In the genomic region with DNA sequence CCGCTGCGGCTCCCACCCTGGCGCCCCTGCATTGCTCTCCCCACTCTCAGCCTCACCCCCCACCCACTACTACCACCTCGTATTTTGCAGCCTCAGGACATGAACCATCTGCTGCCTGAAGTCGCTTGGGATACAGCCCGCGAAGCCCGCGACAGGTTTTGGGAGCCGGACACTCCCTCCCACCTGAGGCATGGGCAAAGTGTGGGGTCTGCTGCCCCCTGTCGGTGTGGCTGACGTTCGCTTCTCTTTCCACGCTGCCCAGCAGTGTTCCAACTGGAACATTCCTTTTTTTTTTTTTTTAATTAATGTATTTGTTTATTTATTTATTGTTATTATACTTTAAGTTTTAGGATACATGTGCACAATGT, we compare ENCODE assay signal across 14 cellular contexts.
DNase-seq lines count a peak whose midpoint lies in the region; ATAC-seq and TF ChIP-seq lines count a peak whose summit lies in the region.
"Had no signal": no experiment of that assay in that cellular context is flagged by ENCODE, and none has a peak within 500 bp of the region (broad histone marks: within the 10 kb centered on the region; RNA-seq: fewer than 3 reads in every experiment).

No MANE protein-coding gene starts in this region.

- H3K4me2 ChIP-seq in parathyroid adenoma (ENCODE audit: low read length): peak overlapping the region; percentile 70
- H3K4me2 ChIP-seq: PC-9 had no signal

- no peaks in the 10 kb centered on the region for H3K4me1 ChIP-seq in HUES48 (ENCODE audit: control insufficient read depth, insufficient read depth, low read length)
- H3K4me1 ChIP-seq in parathyroid adenoma: no peaks in the 10 kb centered on the region

- H3K27ac ChIP-seq in HUES48 (ENCODE audit: low read depth, low read length): no peak overlapping the region
- no peak overlapping the region for H3K27ac ChIP-seq in parathyroid adenoma
- H3K27ac ChIP-seq: PC-9 had no signal

- H3K79me2 ChIP-seq in parathyroid adenoma: no peaks in the 10 kb centered on the region

- H3K27me3 ChIP-seq in HUES48 (ENCODE audit: control insufficient read depth, insufficient read depth, low read length) (peaks cover 26% of the 10 kb centered on the region), parathyroid adenoma (ENCODE audit: control insufficient read depth, insufficient read depth, low read length) (no peaks in the 10 kb centered on the region)

- H3K9ac ChIP-seq in HUES48 (ENCODE audit: low read depth, low read length): no peak overlapping the region
- H3K9ac ChIP-seq in parathyroid adenoma: no peak overlapping the region

- H2AFZ ChIP-seq in parathyroid adenoma: no peak overlapping the region
- H2AFZ ChIP-seq: PC-9 had no signal

- H3K36me3 ChIP-seq in HUES48 (ENCODE audit: control insufficient read depth, insufficient read depth, low read length) (no peaks in the 10 kb centered on the region), parathyroid adenoma (ENCODE audit: control insufficient read depth, insufficient read depth, low read length) (no peaks in the 10 kb centered on the region)

- H3K4me3 ChIP-seq in HUES48 (ENCODE audit: low read depth, low read length) (peak overlapping the region; percentile 63), iPS-18c (ENCODE audit: insufficient read depth, low read depth, low read length) (peak overlapping the region; percentile 42; the same call in 1 of the 2 replicates), parathyroid adenoma (ENCODE audit: low read depth, low read length) (peak overlapping the region; percentile 25)
- H3K4me3 ChIP-seq: PC-9 had no signal

- DNase-seq in astrocyte of the hippocampus (ENCODE audit: low read depth, low spot score) (peak; percentile 14), AML-193 (lab: John Stamatoyannopoulos, UW) (no peak), medulla oblongata (ENCODE audit: extremely low spot score) (no peak), LoVo (ENCODE audit: low spot score) (no peak)
- DNase-seq: COR-L47; effector CD4-positive, alpha-beta T cell; hippocampal formation; NCI-H2029 treated with DMSO at 0.1 percent for 48 hours; PC-9; stimulated activated naive CD4-positive, alpha-beta T cell treated with Interleukin-2 at 50 U/mL for 16 hours had no signal

- no peak for ATAC-seq in HG03175 (IDR thresholded peaks at IDR 0.05; ENCODE audit: unreplicated experiment)

- H3K9me3 ChIP-seq in HUES48 (ENCODE audit: control insufficient read depth, insufficient read depth, low read length) (no peaks in the 10 kb centered on the region), iPS-18c (ENCODE audit: control insufficient read depth, insufficient read depth, low read length) (no peaks in the 10 kb centered on the region), parathyroid adenoma (ENCODE audit: control insufficient read depth, low read length) (no peaks in the 10 kb centered on the region)

- no peak for TF ChIP-seq CTCF in parathyroid adenoma (IDR thresholded peaks at IDR 0.05)
